In genomic region chr10:122828716-122829255, GRCh38 we compare ENCODE assay signal across 29 cellular contexts. TPM values are rescaled to one million over a fixed set of nuclear protein-coding genes. Genes with fewer than 3 reads are reported as not detected.
"Had no signal": no experiment of that assay in that cellular context is flagged by ENCODE, and none has a peak within 500 bp of the region (broad histone marks: within the 10 kb centered on the region; RNA-seq: fewer than 3 reads in every experiment).

No MANE protein-coding gene starts in this region.

- ATAC-seq: naive thymus-derived CD8-positive, alpha-beta T cell; psoas muscle; right cardiac atrium; stimulated activated naive B cell treated with anti-CD40 and anti-IgM and Interleukin-4, amounts not matched to agents 10 μg/mL and 1 μg/mL and 100 μg/mL, for 72 hours; upper lobe of right lung had no signal

- DNase-seq: naive B cell; naive thymus-derived CD8-positive, alpha-beta T cell; nephron progenitor cell; nucleus accumbens; posterior cingulate gyrus; psoas muscle; right cardiac atrium; right lobe of liver; sigmoid colon; small intestine; stimulated activated CD4-positive, alpha-beta T cell treated with anti-CD3 and anti-CD28 coated beads, Interleukin-15, amount 100 ng/mL, for 24 hours; stimulated activated CD4-positive, alpha-beta T cell treated with anti-CD3 and anti-CD28 coated beads, Interleukin-2, amount 100 ng/mL, for 24 hours; stimulated activated CD4-positive, alpha-beta T cell treated with anti-CD3 and anti-CD28 coated beads, Interleukin-2, amount 100 ng/mL, for 48 hours; stimulated activated CD4-positive, alpha-beta T cell treated with anti-CD3 and anti-CD28 coated beads, Interleukin-4, amount 100 ng/mL, for 24 hours; stimulated activated naive B cell treated with anti-CD40 and anti-IgM and Interleukin-4, amounts not matched to agents 10 μg/mL and 1 μg/mL and 100 μg/mL, for 72 hours; stimulated activated naive CD4-positive, alpha-beta T cell treated with Interleukin-2 at 50 U/mL for 16 hours; stomach; thyroid gland; trophoblast cell; upper lobe of right lung; uterus had no signal

- H3K4me1 Mint-ChIP-seq: naive B cell; naive thymus-derived CD8-positive, alpha-beta T cell; neural crest cell; stimulated activated naive B cell treated with anti-CD40 and anti-IgM and Interleukin-4, amounts not matched to agents 10 μg/mL and 1 μg/mL and 100 μg/mL, for 72 hours had no signal

- H3K9me3 Mint-ChIP-seq: natural killer cell treated with Interleukin-12 subunit alpha and Interleukin-12 subunit beta and Interleukin-15 and Interleukin-18, amount 100 ng/mL, for 72 hours; nephron progenitor cell; neural crest cell; stimulated activated naive B cell treated with anti-CD40 and anti-IgM and Interleukin-4, amounts not matched to agents 10 μg/mL and 1 μg/mL and 100 μg/mL, for 72 hours; stimulated activated naive CD8-positive, alpha-beta T cell treated with anti-CD3 and anti-CD28 coated beads, Interleukin-15, Interleukin-2, amounts not matched to agents 100 ng/mL and 50 ng/mL, for 24 hours had no signal

- H3K4me1 ChIP-seq: parathyroid adenoma, psoas muscle, right lobe of liver, sigmoid colon, stomach, thyroid gland, tibial nerve, upper lobe of right lung, uterus had no signal

- H3K27me3 ChIP-seq: right lobe of liver, sigmoid colon, thyroid gland, tibial nerve, upper lobe of right lung, uterus had no signal

- H3K27ac Mint-ChIP-seq: naive B cell; naive thymus-derived CD8-positive, alpha-beta T cell; natural killer cell treated with Interleukin-12 subunit alpha and Interleukin-12 subunit beta and Interleukin-15 and Interleukin-18, amount 100 ng/mL, for 72 hours; nephron progenitor cell; progenitor cell of endocrine pancreas; stimulated activated naive B cell treated with anti-CD40 and anti-IgM and Interleukin-4, amounts not matched to agents 10 μg/mL and 1 μg/mL and 100 μg/mL, for 72 hours; stimulated activated naive CD8-positive, alpha-beta T cell treated with anti-CD3 and anti-CD28 coated beads, Interleukin-15, Interleukin-2, amounts not matched to agents 100 ng/mL and 50 ng/mL, for 24 hours had no signal

- H3K4me3 ChIP-seq: psoas muscle, right lobe of liver, sigmoid colon, stomach, thoracic aorta, thyroid gland, tibial nerve, upper lobe of right lung, uterus had no signal

- H3K9me3 ChIP-seq: neutrophil, psoas muscle, right lobe of liver, sigmoid colon, stomach, thoracic aorta, thyroid gland, tibial nerve, upper lobe of right lung, uterus had no signal

- H3K36me3 ChIP-seq: neutrophil, right lobe of liver, sigmoid colon, thoracic aorta, thyroid gland, upper lobe of right lung, uterus had no signal

- H3K27ac ChIP-seq: neutrophil, parathyroid adenoma, psoas muscle, right lobe of liver, sigmoid colon, stomach, thoracic aorta, thyroid gland, tibial nerve, upper lobe of right lung, uterus had no signal

- H3K4me3 Mint-ChIP-seq: naive B cell; naive thymus-derived CD8-positive, alpha-beta T cell; natural killer cell treated with Interleukin-12 subunit alpha and Interleukin-12 subunit beta and Interleukin-15 and Interleukin-18, amount 100 ng/mL, for 72 hours; nephron progenitor cell; neural crest cell; stimulated activated naive B cell treated with anti-CD40 and anti-IgM and Interleukin-4, amounts not matched to agents 10 μg/mL and 1 μg/mL and 100 μg/mL, for 72 hours; stimulated activated naive CD8-positive, alpha-beta T cell treated with anti-CD3 and anti-CD28 coated beads, Interleukin-15, Interleukin-2, amounts not matched to agents 100 ng/mL and 50 ng/mL, for 24 hours had no signal

RNA-seq across cellular contexts. Expression of gene CUZD1, which starts 16.9 kb away (rescaled TPM):
- total RNA-seq: neural crest cell, progenitor cell of endocrine pancreas, thoracic aorta had no signal

RNA-seq across cellular contexts. Expression of gene FAM24B, which starts 50.6 kb away (rescaled TPM):
- total RNA-seq: neural crest cell, progenitor cell of endocrine pancreas had no signal
